Comparison of ENCODE assay signal across 8 cellular contexts in genomic region chr14:74611672-74612345, GRCh38. TPM values are rescaled to one million over a fixed set of nuclear protein-coding genes. Genes with fewer than 3 reads are reported as not detected.
A peak's percentile ranks its signal among the peaks of the same experiment; 100 is the strongest.
DNase-seq lines count a peak whose midpoint lies in the region; ATAC-seq and TF ChIP-seq lines count a peak whose summit lies in the region.

LTBP2 (minus strand) TSS chr14:74612237; CDS start chr14:74611944, 293 bp downstream.

- H4K8ac ChIP-seq in mesendoderm (ENCODE audit: low read depth, low read length): no peak within 1 kb of the TSS

- H2AK5ac ChIP-seq in mesendoderm (ENCODE audit: low read length): no peak within 1 kb of the TSS

- H3K4me3 ChIP-seq in mesendoderm (ENCODE audit: low read length) (peak within 1 kb of the TSS; percentile 13), upper lobe of left lung (peak within 1 kb of the TSS; percentile 31 to 89 (median 58))

- WGBS in mesendoderm (ENCODE audit: extremely low coverage, insufficient coverage, low lambda C conversion rate): no CpG with 5 or more reads among the region's 70 CpGs
- 0% methylated on average over 51 of the region's 70 CpGs; no CpG with 5 or more reads in 1 of the 2 donors for WGBS in upper lobe of left lung, 2 donors

- H3K79me1 ChIP-seq in mesendoderm (ENCODE audit: low read length): no peaks in the 10 kb centered on the region

- no peak within 1 kb of the TSS for H2BK5ac ChIP-seq in mesendoderm (ENCODE audit: low read length)

- no peak for TF ChIP-seq POLR2A in upper lobe of left lung (IDR thresholded peaks at IDR 0.05)

- H3K18ac ChIP-seq in mesendoderm (ENCODE audit: low read length): peak within 1 kb of the TSS; percentile 30

- H3K4me1 ChIP-seq in mesendoderm (ENCODE audit: control insufficient read depth, low read depth, low read length) (peaks cover 5% of the 10 kb centered on the region), upper lobe of left lung (peaks cover 23 to 41% (median 30%) of the 10 kb centered on the region in 4 donors)

- H2BK15ac ChIP-seq in mesendoderm (replicated peaks; ENCODE audit: low read depth): no peak within 1 kb of the TSS

- no peak within 1 kb of the TSS for H4K5ac ChIP-seq in mesendoderm (ENCODE audit: low read length)

- H3K4ac ChIP-seq in mesendoderm (ENCODE audit: low read depth, low read length): no peak within 1 kb of the TSS

- H3K27ac ChIP-seq in RWPE1: peak within 1 kb of the TSS; percentile 84
- H3K27ac ChIP-seq in mesendoderm (ENCODE audit: low read depth, low read length): no peak within 1 kb of the TSS
- peak within 1 kb of the TSS; percentile 40 to 56 (median 48) for H3K27ac ChIP-seq in upper lobe of left lung

- POLR2A ChIA-PET in RWPE1 (lab: Yijun Ruan, JAX; ENCODE audit: low non-redundant PET): interaction anchor here (0.6 to 0.7 kb wide), 2 partner anchors 43 to 46 kb away, joined by 3 read pairs; no protein-coding TSS in a partner anchor

- H3K36me3 ChIP-seq in mesendoderm (ENCODE audit: control insufficient read depth, insufficient read depth, low read length): no peaks in the 10 kb centered on the region
- no peaks in the 10 kb centered on the region for H3K36me3 ChIP-seq in upper lobe of left lung

- no peaks in the 10 kb centered on the region for H3K9me3 ChIP-seq in upper lobe of left lung

- H3K56ac ChIP-seq in mesendoderm (ENCODE audit: low read length): peak within 1 kb of the TSS; percentile 78

- DNase-seq in RWPE1 (ENCODE audit: low spot score) (no peak), ecto neural progenitor cell (ENCODE audit: low spot score) (peak; percentile 66), mesendoderm (peak; percentile 45), upper lobe of left lung (peak in 1 of 2 donors; percentile 90), NCI-H510A treated with DMSO at 0.1 percent for 48 hours (lab: John Stamatoyannopoulos, UW) (no peak)

- H2BK120ac ChIP-seq in mesendoderm (ENCODE audit: low read depth, low read length): no peak within 1 kb of the TSS

- H3K79me2 ChIP-seq in mesendoderm (ENCODE audit: control insufficient read depth, insufficient read depth, low read length): no peaks in the 10 kb centered on the region

- H3K23ac ChIP-seq in mesendoderm (ENCODE audit: low read length): no peak within 1 kb of the TSS

- H3K4me2 ChIP-seq in mesendoderm (ENCODE audit: low read length): peak within 1 kb of the TSS; percentile 28

- no peak for TF ChIP-seq EP300 in upper lobe of left lung (IDR thresholded peaks at IDR 0.05)

- TF ChIP-seq CTCF in RWPE1 (conservative IDR thresholded peaks at IDR 0.05; ENCODE audit: low read depth) (no peak), upper lobe of left lung (IDR thresholded peaks at IDR 0.05) (no peak)

- H3K27me3 ChIP-seq in mesendoderm (ENCODE audit: insufficient read depth, low read length, poor library complexity) (peaks cover 23% of the 10 kb centered on the region), upper lobe of left lung (peaks cover 0 to 19% (median 5%) of the 10 kb centered on the region in 4 donors)

- CTCF ChIA-PET in RWPE1 (lab: Yijun Ruan, JAX): interaction anchor here (0.6 to 2.7 kb wide), 22 partner anchors 9 to 264 kb away, joined by 3 to 15 read pairs (median 3); partner anchors contain the start of gene PROX2

- peak within 1 kb of the TSS; percentile 50 for H3K9ac ChIP-seq in mesendoderm (ENCODE audit: low read length)

- peak; percentile 24 for ATAC-seq in GM18511 (IDR thresholded peaks at IDR 0.05; ENCODE audit: unreplicated experiment)
- peak in 1 of 2 donors; percentile 49 for ATAC-seq in upper lobe of left lung (ENCODE audit: low FRiP score in 2 of 2)
- no peak for ATAC-seq in HG02885 (IDR thresholded peaks at IDR 0.05; ENCODE audit: poor library complexity, unreplicated experiment)
- ATAC-seq in HG02970 (IDR thresholded peaks at IDR 0.05; ENCODE audit: low FRiP score, unreplicated experiment): no peak

RNA-seq across cellular contexts. Expression of gene LTBP2, which starts in this region (rescaled TPM):
- polyA plus RNA-seq in mesendoderm (2013, experiment 1 of 2): 0.13 TPM
- 0.13 TPM for polyA plus RNA-seq in mesendoderm (2013, experiment 2 of 2)
- total RNA-seq in upper lobe of left lung: 100 to 1,000 TPM in 2 of 6 donors, 10 to 100 TPM in 4; 19.7 to 136 (median 77.6) TPM

Comparison
In these comparisons a context has a peak if more than half of its experiments do, and no peak if none do; other contexts are left out.
1. DNase-seq: peak in ecto neural progenitor cell (single experiment) and mesendoderm (single experiment); none in RWPE1 (single experiment) and NCI-H510A treated with DMSO at 0.1 percent for 48 hours (single experiment).